ENCODE assay signal across 29 cellular contexts in the genomic region with DNA sequence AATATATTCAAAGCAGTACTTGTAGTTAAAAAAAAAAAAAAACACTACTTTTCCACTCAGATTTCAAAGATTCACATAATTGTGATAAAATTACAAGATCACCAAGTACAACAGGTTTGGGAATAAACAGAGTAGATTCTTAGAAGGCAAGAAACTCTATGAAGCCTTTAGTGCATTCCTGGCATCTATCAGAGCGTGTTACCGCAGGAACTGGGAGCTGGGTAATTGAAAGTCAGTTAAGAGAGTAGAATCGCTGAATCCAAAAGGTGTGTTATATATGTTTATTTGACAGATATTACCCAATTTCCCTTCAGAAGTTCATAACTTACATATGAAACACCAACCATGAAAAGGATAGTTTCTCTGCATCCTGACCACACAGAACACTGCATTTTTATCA.
"Had no signal": no experiment of that assay in that cellular context is flagged by ENCODE, and none has a peak within 500 bp of the region (broad histone marks: within the 10 kb centered on the region; RNA-seq: fewer than 3 reads in every experiment).

No MANE protein-coding gene starts in this region.

- H3K4me1 Mint-ChIP-seq: naive B cell; stimulated activated effector memory CD8-positive, alpha-beta T cell treated with anti-CD3 and anti-CD28 coated beads, Interleukin-12 subunit alpha, Interleukin-12 subunit beta, amount 100 ng/mL, for 72 hours had no signal

- FAIRE-seq: endometrium, frontal cortex had no signal

- ATAC-seq: effector memory CD8-positive, alpha-beta T cell; left lung; mucosa of descending colon; natural killer cell treated with Interleukin-12 subunit alpha and Interleukin-12 subunit beta and Interleukin-15 and Interleukin-18, amount 100 ng/mL, for 72 hours; sciatic nerve; stimulated activated effector memory CD8-positive, alpha-beta T cell treated with anti-CD3 and anti-CD28 coated beads, Interleukin-12 subunit alpha, Interleukin-12 subunit beta, amount 100 ng/mL, for 72 hours had no signal

- H3K27ac Mint-ChIP-seq: effector memory CD8-positive, alpha-beta T cell; mesothelial cell of epicardium; naive B cell; natural killer cell treated with Interleukin-12 subunit alpha and Interleukin-12 subunit beta and Interleukin-15 and Interleukin-18, amount 100 ng/mL, for 72 hours; progenitor cell of endocrine pancreas; stimulated activated effector memory CD8-positive, alpha-beta T cell treated with anti-CD3 and anti-CD28 coated beads, Interleukin-12 subunit alpha, Interleukin-12 subunit beta, amount 100 ng/mL, for 72 hours; stimulated activated naive CD8-positive, alpha-beta T cell treated with anti-CD3 and anti-CD28 coated beads, Interleukin-15, Interleukin-2, amounts not matched to agents 100 ng/mL and 50 ng/mL, for 24 hours had no signal

- H3K4me3 ChIP-seq: esophagus squamous epithelium, left lung, mucosa of descending colon, right atrium auricular region, smooth muscle cell, thoracic aorta had no signal

- H3K9ac ChIP-seq: parathyroid adenoma had no signal

- H3K27me3 ChIP-seq: left lung, neutrophil, right atrium auricular region had no signal

- H3K4me1 ChIP-seq: esophagus squamous epithelium, left lung, parathyroid adenoma, right atrium auricular region had no signal

- H3K9me3 Mint-ChIP-seq: effector memory CD8-positive, alpha-beta T cell; mesothelial cell of epicardium; natural killer cell treated with Interleukin-12 subunit alpha and Interleukin-12 subunit beta and Interleukin-15 and Interleukin-18, amount 100 ng/mL, for 72 hours; neural crest cell; stimulated activated effector memory CD8-positive, alpha-beta T cell treated with anti-CD3 and anti-CD28 coated beads, Interleukin-12 subunit alpha, Interleukin-12 subunit beta, amount 100 ng/mL, for 72 hours; stimulated activated naive CD8-positive, alpha-beta T cell treated with anti-CD3 and anti-CD28 coated beads, Interleukin-15, Interleukin-2, amounts not matched to agents 100 ng/mL and 50 ng/mL, for 24 hours had no signal

- H3K27ac ChIP-seq: esophagus squamous epithelium, left lung, neutrophil, parathyroid adenoma, right atrium auricular region, thoracic aorta had no signal

- DNase-seq: caudate nucleus; cerebellar nuclear complex; cortex of kidney; effector memory CD8-positive, alpha-beta T cell; erythroblast; esophagus squamous epithelium; head of caudate nucleus; left lung; mesenchymal stem cell; mucosa of descending colon; naive B cell; stimulated activated CD4-positive, alpha-beta T cell treated with anti-CD3 and anti-CD28 coated beads, Interleukin-12 subunit alpha, Interleukin-12 subunit beta, amount 100 ng/mL, for 4 hours; stimulated activated CD4-positive, alpha-beta T cell treated with anti-CD3 and anti-CD28 coated beads, Interleukin-1b, Interleukin-23, amount 100 ng/mL, for 48 hours; stimulated activated CD4-positive, alpha-beta T cell treated with anti-CD3 and anti-CD28 coated beads, Interleukin-4, amount 100 ng/mL, for 1 hour; trophoblast cell had no signal

- H3K36me3 Mint-ChIP-seq: mesothelial cell of epicardium; naive B cell; natural killer cell treated with Interleukin-12 subunit alpha and Interleukin-12 subunit beta and Interleukin-15 and Interleukin-18, amount 100 ng/mL, for 72 hours; stimulated activated effector memory CD8-positive, alpha-beta T cell treated with anti-CD3 and anti-CD28 coated beads, Interleukin-12 subunit alpha, Interleukin-12 subunit beta, amount 100 ng/mL, for 72 hours had no signal

- H3K27me3 Mint-ChIP-seq: stimulated activated naive CD8-positive, alpha-beta T cell treated with anti-CD3 and anti-CD28 coated beads, Interleukin-15, Interleukin-2, amounts not matched to agents 100 ng/mL and 50 ng/mL, for 24 hours had no signal

- H3K36me3 ChIP-seq: esophagus squamous epithelium, left lung, neutrophil, right atrium auricular region, thoracic aorta had no signal

- H3K9me3 ChIP-seq: esophagus squamous epithelium, left lung, mucosa of descending colon, neutrophil, right atrium auricular region, thoracic aorta had no signal

- H3K4me3 Mint-ChIP-seq: effector memory CD8-positive, alpha-beta T cell; mesothelial cell of epicardium; naive B cell; natural killer cell treated with Interleukin-12 subunit alpha and Interleukin-12 subunit beta and Interleukin-15 and Interleukin-18, amount 100 ng/mL, for 72 hours; neural crest cell; stimulated activated effector memory CD8-positive, alpha-beta T cell treated with anti-CD3 and anti-CD28 coated beads, Interleukin-12 subunit alpha, Interleukin-12 subunit beta, amount 100 ng/mL, for 72 hours; stimulated activated naive CD8-positive, alpha-beta T cell treated with anti-CD3 and anti-CD28 coated beads, Interleukin-15, Interleukin-2, amounts not matched to agents 100 ng/mL and 50 ng/mL, for 24 hours had no signal
